ENCODE assay signal across 15 cellular contexts in genomic region chrX:12794654-12795053, GRCh38. TPM values are rescaled to one million over a fixed set of nuclear protein-coding genes. Genes with fewer than 3 reads are reported as not detected.
DNase-seq lines count a peak whose midpoint lies in the region; ATAC-seq and TF ChIP-seq lines count a peak whose summit lies in the region.
"Had no signal": no experiment of that assay in that cellular context is flagged by ENCODE, and none has a peak within 500 bp of the region (broad histone marks: within the 10 kb centered on the region; RNA-seq: fewer than 3 reads in every experiment).

No MANE protein-coding gene starts in this region.

- no peaks in the 10 kb centered on the region for H3K79me2 ChIP-seq in smooth muscle cell (ENCODE audit: low read depth)

- H3K9ac ChIP-seq in rectal smooth muscle tissue (ENCODE audit: low read length) (no peak overlapping the region), smooth muscle cell (ENCODE audit: low read depth) (no peak overlapping the region)
- H3K9ac ChIP-seq: BLaER1 had no signal

- no peak overlapping the region for H3K4me2 ChIP-seq in smooth muscle cell
- H3K4me2 ChIP-seq: BLaER1 had no signal

- H3K27me3 ChIP-seq in rectal smooth muscle tissue (ENCODE audit: control insufficient read depth, insufficient read depth, low read length) (no peaks in the 10 kb centered on the region), uterus (no peaks in the 10 kb centered on the region), smooth muscle cell (ENCODE audit: low read depth) (no peaks in the 10 kb centered on the region)

- TF ChIP-seq POLR2A in uterus (IDR thresholded peaks at IDR 0.05), result no peak

- ATAC-seq in GM21381 (IDR thresholded peaks at IDR 0.05; ENCODE audit: unreplicated experiment), result no peak
- ATAC-seq: GM12878, HepG2 had no signal

- no peak overlapping the region for H3K27ac Mint-ChIP-seq in activated naive CD4-positive, alpha-beta T cell treated with anti-CD3 and anti-CD28 coated beads, Interleukin-2, amount 50 U/mL, for 24 hours

- no peaks in the 10 kb centered on the region for H3K27me3 Mint-ChIP-seq in activated naive CD4-positive, alpha-beta T cell treated with anti-CD3 and anti-CD28 coated beads, Interleukin-2, amount 50 U/mL, for 24 hours

- H3K4me1 Mint-ChIP-seq in activated naive CD4-positive, alpha-beta T cell treated with anti-CD3 and anti-CD28 coated beads, Interleukin-2, amount 50 U/mL, for 24 hours, result peaks cover 39% of the 10 kb centered on the region

- no peak overlapping the region for H3K4me3 ChIP-seq in fibroblast of the aortic adventitia (ENCODE audit: low read depth, low read length)
- no peak overlapping the region for H3K4me3 ChIP-seq in rectal smooth muscle tissue (ENCODE audit: low read length)
- H3K4me3 ChIP-seq in uterus, result no peak overlapping the region
- no peak overlapping the region for H3K4me3 ChIP-seq in smooth muscle cell
- H3K4me3 ChIP-seq: BLaER1, GM12878, HAP-1 had no signal

- H3K27ac ChIP-seq in rectal smooth muscle tissue (ENCODE audit: low read depth, low read length), result peak overlapping the region; percentile 55
- H3K27ac ChIP-seq in uterus, result peak overlapping the region; percentile 21 to 38
- H3K27ac ChIP-seq in smooth muscle cell (ENCODE audit: low read depth), result no peak overlapping the region
- H3K27ac ChIP-seq: 22Rv1, BLaER1 had no signal

- H3K9me3 Mint-ChIP-seq in activated naive CD4-positive, alpha-beta T cell treated with anti-CD3 and anti-CD28 coated beads, Interleukin-2, amount 50 U/mL, for 24 hours, result no peaks in the 10 kb centered on the region

- H2AFZ ChIP-seq in smooth muscle cell (ENCODE audit: low read depth), result no peak overlapping the region

- no peaks in the 10 kb centered on the region for H4K20me1 ChIP-seq in smooth muscle cell (ENCODE audit: low read depth)

- intact Hi-C loops in uterus (cut with DNase I; ENCODE audit: low total_unique reads), result no loop called here

- H3K9me3 ChIP-seq in uterus, result no peaks in the 10 kb centered on the region
- no peaks in the 10 kb centered on the region for H3K9me3 ChIP-seq in smooth muscle cell (replicated peaks; ENCODE audit: low read depth)
- H3K9me3 ChIP-seq: Caco-2, HAP-1 had no signal

- WGBS in smooth muscle cell (ENCODE audit: low lambda C conversion rate), result 69% methylated on average over 6 of the region's 6 CpGs

- DNase-seq in activated naive CD4-positive, alpha-beta T cell (lab: John Stamatoyannopoulos, UW), result no peak
- peak; percentile 20 for DNase-seq in fibroblast of the aortic adventitia (ENCODE audit: low read depth)
- peak in 1 of 2 donors; percentile 32 for DNase-seq in uterus
- DNase-seq in smooth muscle cell (lab: John Stamatoyannopoulos, UW; ENCODE audit: unreplicated experiment), result no peak
- no peak for DNase-seq in SW480 (ENCODE audit: low spot score)
- DNase-seq: Caco-2; CD8-positive, alpha-beta memory T cell had no signal

- peak overlapping the region; percentile 23 for H3K4me3 Mint-ChIP-seq in activated naive CD4-positive, alpha-beta T cell treated with anti-CD3 and anti-CD28 coated beads, Interleukin-2, amount 50 U/mL, for 24 hours

- no peaks in the 10 kb centered on the region for H3K36me3 ChIP-seq in rectal smooth muscle tissue (ENCODE audit: control insufficient read depth, insufficient read depth, low read length)
- H3K36me3 ChIP-seq in uterus, result no peaks in the 10 kb centered on the region
- no peaks in the 10 kb centered on the region for H3K36me3 ChIP-seq in smooth muscle cell (ENCODE audit: low read depth)

- H3F3A ChIP-seq in smooth muscle cell (ENCODE audit: low read depth), result no peaks in the 10 kb centered on the region

- TF ChIP-seq CTCF in fibroblast of the aortic adventitia (IDR thresholded peaks at IDR 0.05; ENCODE audit: insufficient read depth, low read length), result no peak
- no peak for TF ChIP-seq CTCF in uterus (IDR thresholded peaks at IDR 0.05)
- no peak for TF ChIP-seq CTCF in smooth muscle cell (IDR thresholded peaks at IDR 0.05; ENCODE audit: borderline replicate concordance, insufficient read depth, poor library complexity, severe bottlenecking)

- H3K4me1 ChIP-seq in rectal smooth muscle tissue (ENCODE audit: control insufficient read depth, insufficient read depth, low read length), result peaks cover 6% of the 10 kb centered on the region
- H3K4me1 ChIP-seq in uterus, result no peaks in the 10 kb centered on the region
- peaks cover 8% of the 10 kb centered on the region for H3K4me1 ChIP-seq in smooth muscle cell (ENCODE audit: low read depth)
- H3K4me1 ChIP-seq: Caco-2 had no signal

- peaks cover 9% of the 10 kb centered on the region for H3K36me3 Mint-ChIP-seq in activated naive CD4-positive, alpha-beta T cell treated with anti-CD3 and anti-CD28 coated beads, Interleukin-2, amount 50 U/mL, for 24 hours

RNA-seq across cellular contexts. Expression of gene PRPS2, which starts 3.4 kb away (rescaled TPM):
- total RNA-seq in fibroblast of the aortic adventitia (ENCODE audit: low replicate concordance) (7.9 and 37.7 TPM in 2 replicates), uterus (10 to 100 TPM; 12.8 to 67.9 (median 32.4) TPM), smooth muscle cell (22.2 and 28.0 TPM in 2 replicates)
- polyA plus RNA-seq in smooth muscle cell, result 13.4 and 14.5 TPM in 2 replicates
